In genomic region chr6:15365273-15365687, GRCh38 we compare ENCODE assay signal across 8 cellular contexts.
DNase-seq lines count a peak whose midpoint lies in the region; ATAC-seq and TF ChIP-seq lines count a peak whose summit lies in the region.

No MANE protein-coding gene starts in this region.

- no peaks in the 10 kb centered on the region for H3K27me3 Mint-ChIP-seq in activated T-cell treated with anti-CD3 and anti-CD28 coated beads, Interleukin-2, amount 50 U/mL, for 4 hours (ENCODE audit: low read depth)
- H3K27me3 Mint-ChIP-seq in type B pancreatic cell = no peaks in the 10 kb centered on the region

- no peaks in the 10 kb centered on the region for H3K36me3 ChIP-seq in neural cell (ENCODE audit: insufficient read depth, low read length)

- peak overlapping the region; percentile 50 for H3K27ac ChIP-seq in neural cell (ENCODE audit: low read length)

- TF ChIP-seq CTCF in neural cell (IDR thresholded peaks at IDR 0.05; ENCODE audit: poor library complexity, severe bottlenecking) (no peak), type B pancreatic cell (conservative IDR thresholded peaks at IDR 0.05) (no peak)

- DNase-seq in activated gamma-delta T cell treated with Interleukin-2 at 50 U/mL for 16 hours (peak; percentile 57), activated gamma-delta T cell (lab: John Stamatoyannopoulos, UW) (no peak), NCI-H748 (lab: John Stamatoyannopoulos, UW; ENCODE audit: unreplicated experiment) (peak; percentile 97), fibroblast of peridontal ligament (ENCODE audit: extremely low read depth) (peak; percentile 59), type B pancreatic cell (ENCODE audit: extremely low spot score, unreplicated experiment) (no peak), HK-2 (ENCODE audit: unreplicated experiment) (no peak)
- peak; percentile 25 for DNase-seq in activated T-cell treated with anti-CD3 and anti-CD28 coated beads, Interleukin-2, amount 50 U/mL, for 4 hours

- no peaks in the 10 kb centered on the region for H4K20me1 ChIP-seq in neural cell (ENCODE audit: insufficient read depth)

- peak overlapping the region; percentile 54 for H3K4me3 ChIP-seq in neural cell (ENCODE audit: low read length)

- H3K4me1 Mint-ChIP-seq in activated T-cell treated with anti-CD3 and anti-CD28 coated beads, Interleukin-2, amount 50 U/mL, for 4 hours (ENCODE audit: low read depth) = peaks cover 45% of the 10 kb centered on the region
- H3K4me1 Mint-ChIP-seq in type B pancreatic cell (ENCODE audit: unreplicated experiment) = peaks cover 24% of the 10 kb centered on the region

- H3F3A ChIP-seq in neural cell (ENCODE audit: insufficient read depth, low read length, poor library complexity, severe bottlenecking) = peaks cover 3% of the 10 kb centered on the region

- peak overlapping the region; percentile 56 for H3K4me2 ChIP-seq in neural cell (ENCODE audit: low read length)

- H3K27me3 ChIP-seq in neural cell (ENCODE audit: insufficient read depth, low read depth, low read length) = no peaks in the 10 kb centered on the region

- H3K9me3 Mint-ChIP-seq in activated T-cell treated with anti-CD3 and anti-CD28 coated beads, Interleukin-2, amount 50 U/mL, for 4 hours = no peaks in the 10 kb centered on the region
- H3K9me3 Mint-ChIP-seq in type B pancreatic cell = peaks cover 4% of the 10 kb centered on the region

- peak; percentile 12 for TF ChIP-seq RAD21 in neural cell (conservative IDR thresholded peaks at IDR 0.05)

- peak overlapping the region; percentile 24 for H3K9ac ChIP-seq in neural cell (ENCODE audit: low read length)

- H2AFZ ChIP-seq in neural cell (ENCODE audit: low read depth, low read length) = no peak overlapping the region

- TF ChIP-seq EP300 in neural cell (conservative IDR thresholded peaks at IDR 0.05; ENCODE audit: poor library complexity, severe bottlenecking) = peak; percentile 76

- H3K79me2 ChIP-seq in neural cell (replicated peaks; ENCODE audit: insufficient read depth, low read length) = peaks cover 67% of the 10 kb centered on the region

- peaks cover 20% of the 10 kb centered on the region for H3K36me3 Mint-ChIP-seq in activated T-cell treated with anti-CD3 and anti-CD28 coated beads, Interleukin-2, amount 50 U/mL, for 4 hours (ENCODE audit: insufficient read depth)
- H3K36me3 Mint-ChIP-seq in type B pancreatic cell = peaks cover 12% of the 10 kb centered on the region

- peak; percentile 51 to 57 for ATAC-seq in activated T-cell treated with anti-CD3 and anti-CD28 coated beads, Interleukin-2, amount 50 U/mL, for 4 hours

- no peaks in the 10 kb centered on the region for H3K9me3 ChIP-seq in neural cell (ENCODE audit: low read length)

- peak overlapping the region; percentile 42 for H3K4me3 Mint-ChIP-seq in activated T-cell treated with anti-CD3 and anti-CD28 coated beads, Interleukin-2, amount 50 U/mL, for 4 hours
- peak overlapping the region; percentile 73 for H3K4me3 Mint-ChIP-seq in type B pancreatic cell

- H3K9me2 ChIP-seq in neural cell (ENCODE audit: insufficient read depth, low read length) = no peaks in the 10 kb centered on the region

- H3K27ac Mint-ChIP-seq in type B pancreatic cell = peak overlapping the region; percentile 79

TF ChIP-seq in neural cell, 6 proteins besides CTCF, POLR2A, EP300 and RAD21:
- no peak for TF ChIP-seq REST (IDR thresholded peaks at IDR 0.05; ENCODE audit: borderline replicate concordance)
- TF ChIP-seq MXI1 (conservative IDR thresholded peaks at IDR 0.05; ENCODE audit: poor library complexity, severe bottlenecking) = peak; percentile 61
- TF ChIP-seq POLR2AphosphoS5 (IDR thresholded peaks at IDR 0.05) = peak; percentile 60
- TF ChIP-seq SMC3 (conservative IDR thresholded peaks at IDR 0.05; ENCODE audit: poor library complexity) = peak; percentile 19

Comparison
In these comparisons a context has a peak if more than half of its experiments do, and no peak if none do; other contexts are left out.
1. DNase-seq: peak in activated gamma-delta T cell treated with Interleukin-2 at 50 U/mL for 16 hours (single experiment), NCI-H748 (single experiment), activated T-cell treated with anti-CD3 and anti-CD28 coated beads, Interleukin-2, amount 50 U/mL, for 4 hours (single experiment) and fibroblast of peridontal ligament (single experiment); none in activated gamma-delta T cell (single experiment), type B pancreatic cell (single experiment) and HK-2 (single experiment).